Comparison of ENCODE assay signal across 2 cellular contexts in genomic region chr12:64938179-64938578, GRCh38.
TF ChIP-seq lines count a peak whose summit lies in the region.

No MANE protein-coding gene starts in this region.

TF ChIP-seq in HCT116, 20 proteins besides CTCF, POLR2A, EP300 and RAD21 (continued from another document):
- TF ChIP-seq ZBTB33 (IDR thresholded peaks at IDR 0.05; ENCODE audit: extremely low read depth, insufficient replicate concordance, low read length) (no peak), ELF1 (IDR thresholded peaks at IDR 0.05; ENCODE audit: borderline replicate concordance, low read depth) (no peak), SIN3A (IDR thresholded peaks at IDR 0.05; ENCODE audit: low read depth) (no peak), SP1 (IDR thresholded peaks at IDR 0.05; ENCODE audit: low read depth) (no peak)

TF ChIP-seq in WTC11, 78 proteins besides CTCF, POLR2A, EP300 and RAD21 (continued from another document):
- TF ChIP-seq E2F1 (CRISPR knock-in tag; IDR thresholded peaks at IDR 0.05) (no peak), JAZF1 (CRISPR knock-in tag; IDR thresholded peaks at IDR 0.05) (no peak), ZNF396 (CRISPR knock-in tag; IDR thresholded peaks at IDR 0.05; ENCODE audit: borderline replicate concordance) (no peak), ATF1 (CRISPR knock-in tag; IDR thresholded peaks at IDR 0.05) (no peak), ZNF425 (CRISPR knock-in tag; conservative IDR thresholded peaks at IDR 0.05) (no peak)
- TF ChIP-seq, protein P1, sequence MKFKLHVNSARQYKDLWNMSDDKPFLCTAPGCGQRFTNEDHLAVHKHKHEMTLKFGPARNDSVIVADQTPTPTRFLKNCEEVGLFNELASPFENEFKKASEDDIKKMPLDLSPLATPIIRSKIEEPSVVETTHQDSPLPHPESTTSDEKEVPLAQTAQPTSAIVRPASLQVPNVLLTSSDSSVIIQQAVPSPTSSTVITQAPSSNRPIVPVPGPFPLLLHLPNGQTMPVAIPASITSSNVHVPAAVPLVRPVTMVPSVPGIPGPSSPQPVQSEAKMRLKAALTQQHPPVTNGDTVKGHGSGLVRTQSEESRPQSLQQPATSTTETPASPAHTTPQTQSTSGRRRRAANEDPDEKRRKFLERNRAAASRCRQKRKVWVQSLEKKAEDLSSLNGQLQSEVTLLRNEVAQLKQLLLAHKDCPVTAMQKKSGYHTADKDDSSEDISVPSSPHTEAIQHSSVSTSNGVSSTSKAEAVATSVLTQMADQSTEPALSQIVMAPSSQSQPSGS (CRISPR knock-in tag; IDR thresholded peaks at IDR 0.05; ENCODE audit: borderline replicate concordance, low read depth) = no peak
